8 cellular contexts compared by ENCODE assay signal in genomic region chr21:43352568-43353281, GRCh38.
DNase-seq lines count a peak whose midpoint lies in the region; ATAC-seq and TF ChIP-seq lines count a peak whose summit lies in the region.

No MANE protein-coding gene starts in this region.

- H3K27ac Mint-ChIP-seq in activated naive CD4-positive, alpha-beta T cell treated with anti-CD3 and anti-CD28 coated beads, Interleukin-2, amount 10 ng/mL, durations not matched to agents 7 days and 5 days = peak overlapping the region; percentile 86
- peak overlapping the region; percentile 95 for H3K27ac Mint-ChIP-seq in activated B cell treated with CpG ODN at 0.5 μM for 24 hours
- H3K27ac Mint-ChIP-seq in stimulated activated naive CD8-positive, alpha-beta T cell treated with anti-CD3 and anti-CD28 coated beads, Interleukin-15, amount 100 ng/mL, for 72 hours = peak overlapping the region; percentile 95

- CTCF ChIA-PET in activated naive CD4-positive, alpha-beta T cell treated with anti-CD3 and anti-CD28 coated beads, Interleukin-2, amount 10 ng/mL, durations not matched to agents 7 days and 5 days (lab: Charles Lee) = no interaction called here
- CTCF ChIA-PET in activated B cell treated with CpG ODN at 0.5 μM for 24 hours (lab: Charles Lee) = no interaction called here

- ATAC-seq in HG03039 (IDR thresholded peaks at IDR 0.05; ENCODE audit: unreplicated experiment) (peak; percentile 63), activated B cell treated with CpG ODN at 0.5 μM for 24 hours (ENCODE audit: low read depth) (peak; percentile 79)
- peak; percentile 83 for ATAC-seq in stimulated activated naive CD8-positive, alpha-beta T cell treated with anti-CD3 and anti-CD28 coated beads, Interleukin-15, amount 100 ng/mL, for 72 hours

- no peaks in the 10 kb centered on the region for H3K9me3 ChIP-seq in colonic mucosa

- no peaks in the 10 kb centered on the region for H3K27me3 Mint-ChIP-seq in activated naive CD4-positive, alpha-beta T cell treated with anti-CD3 and anti-CD28 coated beads, Interleukin-2, amount 10 ng/mL, durations not matched to agents 7 days and 5 days
- no peaks in the 10 kb centered on the region for H3K27me3 Mint-ChIP-seq in activated B cell treated with CpG ODN at 0.5 μM for 24 hours
- H3K27me3 Mint-ChIP-seq in stimulated activated naive CD8-positive, alpha-beta T cell treated with anti-CD3 and anti-CD28 coated beads, Interleukin-15, amount 100 ng/mL, for 72 hours = no peaks in the 10 kb centered on the region

- H3K9me3 Mint-ChIP-seq in activated naive CD4-positive, alpha-beta T cell treated with anti-CD3 and anti-CD28 coated beads, Interleukin-2, amount 10 ng/mL, durations not matched to agents 7 days and 5 days = no peaks in the 10 kb centered on the region
- no peaks in the 10 kb centered on the region for H3K9me3 Mint-ChIP-seq in activated B cell treated with CpG ODN at 0.5 μM for 24 hours
- H3K9me3 Mint-ChIP-seq in stimulated activated naive CD8-positive, alpha-beta T cell treated with anti-CD3 and anti-CD28 coated beads, Interleukin-15, amount 100 ng/mL, for 72 hours = no peaks in the 10 kb centered on the region

- no peak overlapping the region for H3K27ac ChIP-seq in colonic mucosa

- peaks cover 20% of the 10 kb centered on the region for H3K4me1 Mint-ChIP-seq in activated naive CD4-positive, alpha-beta T cell treated with anti-CD3 and anti-CD28 coated beads, Interleukin-2, amount 10 ng/mL, durations not matched to agents 7 days and 5 days
- peaks cover 41% of the 10 kb centered on the region for H3K4me1 Mint-ChIP-seq in activated B cell treated with CpG ODN at 0.5 μM for 24 hours
- H3K4me1 Mint-ChIP-seq in stimulated activated naive CD8-positive, alpha-beta T cell treated with anti-CD3 and anti-CD28 coated beads, Interleukin-15, amount 100 ng/mL, for 72 hours = peaks cover 36% of the 10 kb centered on the region

- H3K27me3 ChIP-seq in colonic mucosa = no peaks in the 10 kb centered on the region

- no peaks in the 10 kb centered on the region for H3K36me3 ChIP-seq in colonic mucosa

- H3K4me3 Mint-ChIP-seq in activated naive CD4-positive, alpha-beta T cell treated with anti-CD3 and anti-CD28 coated beads, Interleukin-2, amount 10 ng/mL, durations not matched to agents 7 days and 5 days = no peak overlapping the region
- H3K4me3 Mint-ChIP-seq in activated B cell treated with CpG ODN at 0.5 μM for 24 hours = peak overlapping the region; percentile 57
- H3K4me3 Mint-ChIP-seq in stimulated activated naive CD8-positive, alpha-beta T cell treated with anti-CD3 and anti-CD28 coated beads, Interleukin-15, amount 100 ng/mL, for 72 hours = peak overlapping the region in 1 of 2 donors; percentile 13

- no peak for TF ChIP-seq CTCF in activated B cell treated with CpG ODN at 0.5 μM for 24 hours (IDR thresholded peaks at IDR 0.05)
- no peak for TF ChIP-seq CTCF in colonic mucosa (IDR thresholded peaks at IDR 0.05)

- H3K4me3 ChIP-seq in colonic mucosa = no peak overlapping the region

- H3K4me1 ChIP-seq in colonic mucosa = no peaks in the 10 kb centered on the region

- peak; percentile 46 for DNase-seq in activated naive CD4-positive, alpha-beta T cell treated with anti-CD3 and anti-CD28 coated beads, Interleukin-2, amount 10 ng/mL, durations not matched to agents 7 days and 5 days
- DNase-seq in activated naive CD4-positive, alpha-beta T cell (lab: John Stamatoyannopoulos, UW) = no peak
- DNase-seq in activated B cell treated with CpG ODN at 0.5 μM for 24 hours (no peak), ureter (ENCODE audit: low spot score) (no peak), mucosa of gallbladder (ENCODE audit: low spot score) (no peak), colonic mucosa (no peak)
- peak; percentile 10 to 55 for DNase-seq in stimulated activated naive CD8-positive, alpha-beta T cell treated with anti-CD3 and anti-CD28 coated beads, Interleukin-15, amount 100 ng/mL, for 72 hours

- POLR2A ChIA-PET in activated B cell treated with CpG ODN at 0.5 μM for 24 hours (lab: Charles Lee) = interaction anchor here (1.0 to 1.9 kb wide), 5 partner anchors 10 to 46 kb away, joined by 3 to 13 read pairs (median 7); no protein-coding TSS in a partner anchor

- intact Hi-C loops in activated B cell treated with CpG ODN at 0.5 μM for 24 hours (cut with micrococcal nuclease) (loop anchor here (1.0 to 2.0 kb wide), 2 partner anchors 9 to 46 kb away; no protein-coding TSS in a partner anchor), colonic mucosa (cut with DNase I) (no loop called here)

- no peak overlapping the region for H3K9ac ChIP-seq in colonic mucosa (ENCODE audit: low read depth in 2 of 2, low read length in 2 of 2)

- H3K36me3 Mint-ChIP-seq in activated naive CD4-positive, alpha-beta T cell treated with anti-CD3 and anti-CD28 coated beads, Interleukin-2, amount 10 ng/mL, durations not matched to agents 7 days and 5 days = no peaks in the 10 kb centered on the region
- no peaks in the 10 kb centered on the region for H3K36me3 Mint-ChIP-seq in activated B cell treated with CpG ODN at 0.5 μM for 24 hours (ENCODE audit: low read depth)

Comparison
In these comparisons a context has a peak if more than half of its experiments do, and no peak if none do; other contexts are left out.
1. DNase-seq: peak in activated naive CD4-positive, alpha-beta T cell treated with anti-CD3 and anti-CD28 coated beads, Interleukin-2, amount 10 ng/mL, durations not matched to agents 7 days and 5 days (single experiment) and stimulated activated naive CD8-positive, alpha-beta T cell treated with anti-CD3 and anti-CD28 coated beads, Interleukin-15, amount 100 ng/mL, for 72 hours (2 of 2); none in activated naive CD4-positive, alpha-beta T cell (0 of 4), activated B cell treated with CpG ODN at 0.5 μM for 24 hours (single experiment), ureter (single experiment), mucosa of gallbladder (single experiment) and colonic mucosa (single experiment).
2. Peak in every context shown above with its lines, with median percentiles within 50 percentile points of each other: H3K27ac Mint-ChIP-seq and ATAC-seq.